ENCODE assay signal across 15 cellular contexts in the genomic region with DNA sequence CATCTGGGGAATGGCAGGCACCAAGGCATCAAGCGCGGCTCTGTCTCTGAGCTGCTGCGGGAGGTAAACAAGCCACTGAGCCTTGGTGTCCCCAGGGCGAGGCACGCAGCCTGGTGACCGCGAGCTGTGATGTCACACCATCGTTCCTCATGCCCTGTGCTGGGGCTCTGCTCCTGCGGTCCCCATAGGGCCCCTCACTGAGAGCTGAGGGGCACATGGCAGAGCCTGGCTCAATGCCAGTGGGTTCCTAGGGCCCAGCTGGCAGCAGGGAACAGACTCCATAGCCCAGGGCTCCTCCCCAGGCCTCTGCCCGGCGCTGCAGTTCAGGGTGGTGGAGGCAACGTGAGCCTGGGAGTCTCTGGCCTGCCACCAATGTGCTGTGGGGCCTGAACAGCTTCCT. TPM values are rescaled to one million over a fixed set of nuclear protein-coding genes. Genes with fewer than 3 reads are reported as not detected.
DNase-seq lines count a peak whose midpoint lies in the region; ATAC-seq and TF ChIP-seq lines count a peak whose summit lies in the region.
"Had no signal": no experiment of that assay in that cellular context is flagged by ENCODE, and none has a peak within 500 bp of the region (broad histone marks: within the 10 kb centered on the region; RNA-seq: fewer than 3 reads in every experiment).

No MANE protein-coding gene starts in this region.

- no peak for ATAC-seq in GM21515 (IDR thresholded peaks at IDR 0.05; ENCODE audit: unreplicated experiment)
- no peak for ATAC-seq in HG03571 (IDR thresholded peaks at IDR 0.05; ENCODE audit: unreplicated experiment)
- ATAC-seq: GM23338, K562 had no signal

- peak; percentile 35 for DNase-seq in NCI-H345 (lab: John Stamatoyannopoulos, UW)
- no peak for DNase-seq in NCI-H345 treated with DMSO at 0.1 percent for 48 hours (lab: John Stamatoyannopoulos, UW; ENCODE audit: unreplicated experiment)
- peak; percentile 82 for DNase-seq in NCI-H2171 (lab: John Stamatoyannopoulos, UW)
- DNase-seq in mucosa of gallbladder (ENCODE audit: low spot score) = peak; percentile 16
- DNase-seq: DMS79 treated with DMSO at 0.1 percent for 48 hours, NCI-H187, NCI-H446, SIG-M5, SW 1271 had no signal

- TF ChIP-seq CTCF in C4-2B (conservative IDR thresholded peaks at IDR 0.05) = no peak

- peak overlapping the region; percentile 81 for H3K27ac ChIP-seq in C4-2B
- H3K27ac ChIP-seq: HL-60 had no signal

RNA-seq across cellular contexts. Expression of a gene that starts 22.6 kb away (rescaled TPM):
- total RNA-seq in mucosa of gallbladder = 0.29 TPM
- total RNA-seq: K562 had no signal
